25 cellular contexts compared by ENCODE assay signal in the genomic region with DNA sequence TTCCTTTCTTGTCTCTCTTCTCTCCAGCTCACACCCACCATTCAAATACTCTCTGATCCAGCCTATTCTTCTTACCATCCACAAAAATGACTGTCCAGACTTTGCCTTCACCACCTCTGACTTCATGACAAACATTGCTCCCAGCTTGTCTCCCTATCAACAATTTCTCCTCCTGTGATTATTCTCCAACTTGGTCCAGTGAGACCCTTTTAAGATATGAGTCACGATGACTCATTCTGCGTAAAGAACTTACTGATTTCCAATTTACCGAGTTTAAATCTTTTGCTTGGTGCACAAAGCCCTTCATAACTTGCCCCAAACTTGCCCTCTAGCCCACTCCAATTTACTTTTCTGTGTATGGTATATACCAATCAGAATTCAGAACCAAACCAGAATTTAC.
DNase-seq lines count a peak whose midpoint lies in the region; FAIRE-seq and TF ChIP-seq lines count a peak whose summit lies in the region.
"Had no signal": no experiment of that assay in that cellular context is flagged by ENCODE, and none has a peak within 500 bp of the region (broad histone marks: within the 10 kb centered on the region; RNA-seq: fewer than 3 reads in every experiment).

No MANE protein-coding gene starts in this region.

- FAIRE-seq in RCC 7860 (lab: Jason Lieb, UNC), result peak; percentile 52
- FAIRE-seq: urothelium cell line had no signal

- TF ChIP-seq CTCF in fibroblast of pulmonary artery (IDR thresholded peaks at IDR 0.05; ENCODE audit: low read length, missing control alignments), result no peak

- DNase-seq in EL (peak; percentile 66), RCC 7860 (ENCODE audit: low spot score) (peak; percentile 65), fibroblast of pulmonary artery (ENCODE audit: low read depth) (peak; percentile 18), renal cortical epithelial cell (ENCODE audit: low read depth) (peak; percentile 16), DMS114 treated with DMSO at 0.1 percent for 48 hours (lab: John Stamatoyannopoulos, UW; ENCODE audit: unreplicated experiment) (no peak), NCI-H1092 treated with DMSO at 0.1 percent for 48 hours (lab: John Stamatoyannopoulos, UW) (no peak)
- DNase-seq in effector CD8-positive, alpha-beta T cell (lab: John Stamatoyannopoulos, UW), result no peak
- DNase-seq: activated CD4-positive, alpha-beta T cell treated with anti-CD3 and anti-CD28 coated beads for 48 hours; activated T-cell treated with anti-CD3 and anti-CD28 coated beads, Interleukin-2, amount 50 U/mL, for 4 hours; endodermal cell; heart left ventricle; Kasumi-1; left cardiac atrium; NCI-H1048; NCI-H1930; NCI-H69; spleen; stimulated activated CD4-positive, alpha-beta T cell treated with anti-CD3 and anti-CD28 coated beads, Interleukin-4, amount 100 ng/mL, for 24 hours; stimulated activated naive B cell treated with anti-CD40 and anti-IgM and Interleukin-4, amounts not matched to agents 10 μg/mL and 1 μg/mL and 100 μg/mL, for 72 hours; T-helper 2 cell had no signal

- H3K4me3 ChIP-seq in fibroblast of pulmonary artery (replicated peaks; ENCODE audit: low read depth, low read length), result no peak overlapping the region
- H3K4me3 ChIP-seq: breast epithelium, coronary artery, heart left ventricle, SK-N-MC, spleen, suprapubic skin had no signal

Comparison
In these comparisons a context has a peak if more than half of its experiments do, and no peak if none do; other contexts are left out.
1. DNase-seq: peak in EL (single experiment), RCC 7860 (single experiment), fibroblast of pulmonary artery (single experiment) and renal cortical epithelial cell (single experiment); none in DMS114 treated with DMSO at 0.1 percent for 48 hours (single experiment), effector CD8-positive, alpha-beta T cell (single experiment) and NCI-H1092 treated with DMSO at 0.1 percent for 48 hours (single experiment).